Comparison of ENCODE assay signal across 8 cellular contexts in the genomic region with DNA sequence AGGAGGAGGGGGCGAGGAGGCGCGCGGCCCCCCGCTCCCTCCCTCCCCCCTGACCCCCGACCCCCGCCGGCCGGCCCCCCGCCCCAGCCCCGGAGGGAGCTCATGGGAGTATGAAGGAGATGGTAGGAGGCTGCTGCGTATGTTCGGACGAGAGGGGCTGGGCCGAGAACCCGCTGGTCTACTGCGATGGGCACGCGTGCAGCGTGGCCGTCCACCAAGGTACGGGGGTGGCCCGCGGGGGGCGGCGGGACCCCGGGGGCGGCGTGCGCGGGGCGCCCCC. TPM values are rescaled to one million over a fixed set of nuclear protein-coding genes. Genes with fewer than 3 reads are reported as not detected.
DNase-seq lines count a peak whose midpoint lies in the region; ATAC-seq and TF ChIP-seq lines count a peak whose summit lies in the region.

No MANE protein-coding gene starts in this region.

- 0 to 1% methylated on average over 5 to 17 of the region's 32 CpGs for WGBS in testis, 2 donors

- no peaks in the 10 kb centered on the region for H3K27me3 ChIP-seq in testis

- CTCF ChIA-PET in activated CD4-positive, alpha-beta T cell treated with anti-CD3 and anti-CD28 coated beads for 36 hours (lab: Charles Lee): interaction anchor here (1.0 to 1.4 kb wide), 2 partner anchors 30 to 448 kb away, joined by 3 to 5 read pairs; no protein-coding TSS in a partner anchor

- H3K36me3 ChIP-seq in testis (ENCODE audit: low read depth, missing control alignments): no peaks in the 10 kb centered on the region

- H3K4me3 Mint-ChIP-seq in activated CD4-positive, alpha-beta T cell treated with anti-CD3 and anti-CD28 coated beads for 36 hours: peak overlapping the region; percentile 95
- H3K4me3 Mint-ChIP-seq in activated T-helper 1 cell treated with anti-CD3 and anti-CD28 coated beads, Interleukin-12 subunit alpha, Interleukin-12 subunit beta, Interleukin-2, Interleukin-4 antibody, amounts not matched to agents 30 ng/mL and 10 ng/mL and 1 ng/mL, durations not matched to agents 14 hours and 24 hours and 36 hours: peak overlapping the region; percentile 93

- H3K4me1 Mint-ChIP-seq in activated CD4-positive, alpha-beta T cell treated with anti-CD3 and anti-CD28 coated beads for 36 hours: peaks cover 48% of the 10 kb centered on the region
- peaks cover 68% of the 10 kb centered on the region for H3K4me1 Mint-ChIP-seq in activated T-helper 1 cell treated with anti-CD3 and anti-CD28 coated beads, Interleukin-12 subunit alpha, Interleukin-12 subunit beta, Interleukin-2, Interleukin-4 antibody, amounts not matched to agents 30 ng/mL and 10 ng/mL and 1 ng/mL, durations not matched to agents 14 hours and 24 hours and 36 hours (ENCODE audit: low read depth)

- H3K27ac Mint-ChIP-seq in activated CD4-positive, alpha-beta T cell treated with anti-CD3 and anti-CD28 coated beads for 36 hours: no peak overlapping the region
- H3K27ac Mint-ChIP-seq in activated T-helper 1 cell treated with anti-CD3 and anti-CD28 coated beads, Interleukin-12 subunit alpha, Interleukin-12 subunit beta, Interleukin-2, Interleukin-4 antibody, amounts not matched to agents 30 ng/mL and 10 ng/mL and 1 ng/mL, durations not matched to agents 14 hours and 24 hours and 36 hours: no peak overlapping the region

- no peak for DNase-seq in activated CD4-positive, alpha-beta T cell treated with anti-CD3 and anti-CD28 coated beads for 36 hours
- no peak for DNase-seq in activated CD4-positive, alpha-beta T cell treated with anti-CD3 and anti-CD28 coated beads for 1 hour
- no peak for DNase-seq in activated T-helper 1 cell treated with anti-CD3 and anti-CD28 coated beads, Interleukin-12 subunit alpha, Interleukin-12 subunit beta, Interleukin-2, Interleukin-4 antibody, amounts not matched to agents 30 ng/mL and 10 ng/mL and 1 ng/mL, durations not matched to agents 14 hours and 24 hours and 36 hours (ENCODE audit: low spot score)
- DNase-seq in iPS-NIHi11 (ENCODE audit: low spot score): peak; percentile 60
- DNase-seq in testis: no peak
- DNase-seq in kidney glomerular epithelial cell (lab: John Stamatoyannopoulos, UW): no peak

- peaks cover 31% of the 10 kb centered on the region for H3K4me1 ChIP-seq in testis

- peaks cover 55% of the 10 kb centered on the region for H3K36me3 Mint-ChIP-seq in activated CD4-positive, alpha-beta T cell treated with anti-CD3 and anti-CD28 coated beads for 36 hours (ENCODE audit: low read depth)
- H3K36me3 Mint-ChIP-seq in activated T-helper 1 cell treated with anti-CD3 and anti-CD28 coated beads, Interleukin-12 subunit alpha, Interleukin-12 subunit beta, Interleukin-2, Interleukin-4 antibody, amounts not matched to agents 30 ng/mL and 10 ng/mL and 1 ng/mL, durations not matched to agents 14 hours and 24 hours and 36 hours (ENCODE audit: low read depth): peaks cover 34% of the 10 kb centered on the region

- intact Hi-C loops in activated CD4-positive, alpha-beta T cell treated with anti-CD3 and anti-CD28 coated beads for 36 hours (cut with DNase I, micrococcal nuclease): no loop called here
- intact Hi-C loops in activated T-helper 1 cell treated with anti-CD3 and anti-CD28 coated beads, Interleukin-12 subunit alpha, Interleukin-12 subunit beta, Interleukin-2, Interleukin-4 antibody, amounts not matched to agents 30 ng/mL and 10 ng/mL and 1 ng/mL, durations not matched to agents 14 hours and 24 hours and 36 hours (cut with micrococcal nuclease): loop anchor here (10.0 kb wide), 1 partner anchor 1859 kb away; a partner anchor contains a TSS
- intact Hi-C loops in testis (cut with DNase I; ENCODE audit: low total_unique reads): no loop called here

- no peaks in the 10 kb centered on the region for H3K9me3 ChIP-seq in testis

- TF ChIP-seq POLR2A in testis (IDR thresholded peaks at IDR 0.05): no peak

- H3K27ac ChIP-seq in testis: peak overlapping the region; percentile 88 to 98

- ATAC-seq in activated CD4-positive, alpha-beta T cell treated with anti-CD3 and anti-CD28 coated beads for 36 hours: no peak
- ATAC-seq in GM19351 (IDR thresholded peaks at IDR 0.05; ENCODE audit: unreplicated experiment): no peak
- no peak for ATAC-seq in GM19467 (IDR thresholded peaks at IDR 0.05; ENCODE audit: unreplicated experiment)

- TF ChIP-seq CTCF in testis (IDR thresholded peaks at IDR 0.05): no peak

- POLR2A ChIA-PET in activated CD4-positive, alpha-beta T cell treated with anti-CD3 and anti-CD28 coated beads for 36 hours (lab: Charles Lee): interaction anchor here (1.0 to 1.4 kb wide), 3 partner anchors 23 to 148 kb away, joined by 3 to 7 read pairs (median 3); a partner anchor contains a TSS

- H3K9me3 Mint-ChIP-seq in activated CD4-positive, alpha-beta T cell treated with anti-CD3 and anti-CD28 coated beads for 36 hours (ENCODE audit: low read depth): no peaks in the 10 kb centered on the region
- H3K9me3 Mint-ChIP-seq in activated T-helper 1 cell treated with anti-CD3 and anti-CD28 coated beads, Interleukin-12 subunit alpha, Interleukin-12 subunit beta, Interleukin-2, Interleukin-4 antibody, amounts not matched to agents 30 ng/mL and 10 ng/mL and 1 ng/mL, durations not matched to agents 14 hours and 24 hours and 36 hours: no peaks in the 10 kb centered on the region

- H3K4me3 ChIP-seq in testis: peak overlapping the region; percentile 72 to 91

- no peaks in the 10 kb centered on the region for H3K27me3 Mint-ChIP-seq in activated CD4-positive, alpha-beta T cell treated with anti-CD3 and anti-CD28 coated beads for 36 hours
- H3K27me3 Mint-ChIP-seq in activated T-helper 1 cell treated with anti-CD3 and anti-CD28 coated beads, Interleukin-12 subunit alpha, Interleukin-12 subunit beta, Interleukin-2, Interleukin-4 antibody, amounts not matched to agents 30 ng/mL and 10 ng/mL and 1 ng/mL, durations not matched to agents 14 hours and 24 hours and 36 hours (ENCODE audit: insufficient read depth): no peaks in the 10 kb centered on the region

RNA-seq across cellular contexts. Expression of a gene that starts 0.4 kb away (rescaled TPM):
- 100 to 1,000 TPM; 168 to 174 TPM for total RNA-seq in activated CD4-positive, alpha-beta T cell treated with anti-CD3 and anti-CD28 coated beads for 36 hours
- 250 and 252 TPM in 2 replicates for total RNA-seq in activated T-helper 1 cell treated with anti-CD3 and anti-CD28 coated beads, Interleukin-12 subunit alpha, Interleukin-12 subunit beta, Interleukin-2, Interleukin-4 antibody, amounts not matched to agents 30 ng/mL and 10 ng/mL and 1 ng/mL, durations not matched to agents 14 hours and 24 hours and 36 hours
- total RNA-seq in testis: 100 to 1,000 TPM; 157 to 176 TPM
- 86.9 TPM for polyA plus RNA-seq in testis (ENCODE audit: insufficient read depth, low read depth, low replicate concordance)

RNA-seq across cellular contexts. Expression of a gene that starts 24.7 kb away (rescaled TPM):
- total RNA-seq in activated CD4-positive, alpha-beta T cell treated with anti-CD3 and anti-CD28 coated beads for 36 hours: 10 to 100 TPM; 49.4 to 58.6 TPM
- 39.2 and 41.4 TPM in 2 replicates for total RNA-seq in activated T-helper 1 cell treated with anti-CD3 and anti-CD28 coated beads, Interleukin-12 subunit alpha, Interleukin-12 subunit beta, Interleukin-2, Interleukin-4 antibody, amounts not matched to agents 30 ng/mL and 10 ng/mL and 1 ng/mL, durations not matched to agents 14 hours and 24 hours and 36 hours
- total RNA-seq in testis: 10 to 100 TPM; 13.9 to 14.3 TPM
- 25.7 TPM for polyA plus RNA-seq in testis (ENCODE audit: insufficient read depth, low read depth, low replicate concordance)

RNA-seq across cellular contexts. Expression of a gene that starts 30.7 kb away (rescaled TPM):
- 10 to 100 TPM; 31.8 to 37.3 TPM for total RNA-seq in activated CD4-positive, alpha-beta T cell treated with anti-CD3 and anti-CD28 coated beads for 36 hours
- total RNA-seq in activated T-helper 1 cell treated with anti-CD3 and anti-CD28 coated beads, Interleukin-12 subunit alpha, Interleukin-12 subunit beta, Interleukin-2, Interleukin-4 antibody, amounts not matched to agents 30 ng/mL and 10 ng/mL and 1 ng/mL, durations not matched to agents 14 hours and 24 hours and 36 hours: 56.5 and 58.8 TPM in 2 replicates
- 10 to 100 TPM; 16.8 to 19.4 TPM for total RNA-seq in testis
- polyA plus RNA-seq in testis (ENCODE audit: insufficient read depth, low read depth, low replicate concordance): 18.6 TPM

RNA-seq across cellular contexts. Expression of a gene that starts 42.7 kb away (rescaled TPM):
- total RNA-seq in activated CD4-positive, alpha-beta T cell treated with anti-CD3 and anti-CD28 coated beads for 36 hours: 1 to 10 TPM; 1.6 to 1.7 TPM
- total RNA-seq in activated T-helper 1 cell treated with anti-CD3 and anti-CD28 coated beads, Interleukin-12 subunit alpha, Interleukin-12 subunit beta, Interleukin-2, Interleukin-4 antibody, amounts not matched to agents 30 ng/mL and 10 ng/mL and 1 ng/mL, durations not matched to agents 14 hours and 24 hours and 36 hours: 3.7 and 4.6 TPM in 2 replicates
- total RNA-seq in testis: 10 to 100 TPM in 1 of 2 donors, 1 to 10 TPM in 1; 8.1 to 20.9 TPM
- 21.2 TPM for polyA plus RNA-seq in testis (ENCODE audit: insufficient read depth, low read depth, low replicate concordance)

RNA-seq across cellular contexts. Expression of a gene that starts 47.1 kb away (rescaled TPM):
- 100 to 1,000 TPM; 337 to 396 TPM for total RNA-seq in activated CD4-positive, alpha-beta T cell treated with anti-CD3 and anti-CD28 coated beads for 36 hours
- total RNA-seq in activated T-helper 1 cell treated with anti-CD3 and anti-CD28 coated beads, Interleukin-12 subunit alpha, Interleukin-12 subunit beta, Interleukin-2, Interleukin-4 antibody, amounts not matched to agents 30 ng/mL and 10 ng/mL and 1 ng/mL, durations not matched to agents 14 hours and 24 hours and 36 hours: 349 and 366 TPM in 2 replicates
- 100 to 1,000 TPM; 111 to 113 TPM for total RNA-seq in testis
- polyA plus RNA-seq in testis (ENCODE audit: insufficient read depth, low read depth, low replicate concordance): 144 TPM
